Comparison of ENCODE assay signal across 8 cellular contexts in the genomic region with DNA sequence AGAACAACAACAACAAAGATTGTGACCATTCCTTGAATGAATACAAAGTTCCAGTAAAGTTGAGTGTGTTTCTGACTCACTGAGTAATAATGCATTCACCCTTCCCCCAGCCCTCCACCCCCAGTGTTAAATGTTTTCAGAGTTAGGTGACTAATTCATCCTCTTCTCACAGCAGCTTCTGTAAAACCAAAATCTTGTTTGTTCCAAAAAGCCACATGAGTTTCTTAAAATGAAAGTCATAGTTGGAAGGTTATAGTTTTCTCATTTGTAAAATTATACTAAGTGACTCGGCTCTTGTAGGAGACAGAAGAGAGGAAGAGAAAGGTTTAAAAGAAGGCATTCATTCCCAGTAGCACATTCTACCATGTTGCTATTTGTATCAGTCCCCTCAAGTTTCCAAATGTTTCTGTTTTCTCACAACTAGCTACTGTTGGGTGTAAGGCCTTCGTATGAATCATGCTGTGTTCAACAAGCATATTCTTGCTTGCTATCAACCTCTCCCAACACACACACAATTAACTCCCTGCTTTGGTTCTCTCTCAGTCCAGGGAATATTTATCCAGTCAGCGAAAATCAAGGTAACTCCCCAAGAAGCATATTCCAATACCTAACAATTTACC.
DNase-seq lines count a peak whose midpoint lies in the region; ATAC-seq and TF ChIP-seq lines count a peak whose summit lies in the region.

No MANE protein-coding gene starts in this region.

- no peaks in the 10 kb centered on the region for H3K27me3 ChIP-seq in ACC112 (ENCODE audit: insufficient read depth, low read length)

- peak; percentile 64 for DNase-seq in activated CD4-positive, alpha-beta memory T cell treated with anti-CD3 and anti-CD28 coated beads, Interleukin-2, amount 10 ng/mL, durations not matched to agents 7 days and 5 days
- peak; percentile 85 to 91 for DNase-seq in foreskin fibroblast
- DNase-seq in stimulated activated CD4-positive, alpha-beta T cell treated with anti-CD3 and anti-CD28 coated beads, TNF-alpha, amount 100 ng/mL, for 24 hours (ENCODE audit: low read depth in 3 of 3) = peak; percentile 33 to 63 (median 54)
- no peak for DNase-seq in effector CD4-positive, alpha-beta T cell
- DNase-seq in SIG-M5 treated with dmso at 0.1 percent for 504 hours (lab: John Stamatoyannopoulos, UW; ENCODE audit: unreplicated experiment) = no peak

- no peaks in the 10 kb centered on the region for H3K9me3 Mint-ChIP-seq in activated CD4-positive, alpha-beta memory T cell treated with anti-CD3 and anti-CD28 coated beads, Interleukin-2, amount 10 ng/mL, durations not matched to agents 7 days and 5 days

- H3K79me2 ChIP-seq in ACC112 (ENCODE audit: control insufficient read depth, insufficient read depth, low read length, unreplicated experiment) = no peaks in the 10 kb centered on the region

- no peak for TF ChIP-seq CTCF in foreskin fibroblast (IDR thresholded peaks at IDR 0.05; ENCODE audit: low read depth, low read length)

- peak overlapping the region; percentile 99 for H3K27ac ChIP-seq in ACC112 (ENCODE audit: low read depth, low read length)

- peak overlapping the region; percentile 80 for H3K27ac Mint-ChIP-seq in activated CD4-positive, alpha-beta memory T cell treated with anti-CD3 and anti-CD28 coated beads, Interleukin-2, amount 10 ng/mL, durations not matched to agents 7 days and 5 days

- peaks cover 45% of the 10 kb centered on the region for H3K36me3 Mint-ChIP-seq in activated CD4-positive, alpha-beta memory T cell treated with anti-CD3 and anti-CD28 coated beads, Interleukin-2, amount 10 ng/mL, durations not matched to agents 7 days and 5 days (ENCODE audit: low read depth)

- peak overlapping the region; percentile 68 for H3K4me3 ChIP-seq in ACC112 (ENCODE audit: low read depth, low read length)
- H3K4me3 ChIP-seq in foreskin fibroblast (ENCODE audit: low read depth in 1 of 2, low read length in 2 of 2) = peak overlapping the region; percentile 16 to 19

- peak overlapping the region; percentile 40 for H2AFZ ChIP-seq in ACC112 (ENCODE audit: low read length, unreplicated experiment)

- peaks cover 43% of the 10 kb centered on the region for H3K4me1 Mint-ChIP-seq in activated CD4-positive, alpha-beta memory T cell treated with anti-CD3 and anti-CD28 coated beads, Interleukin-2, amount 10 ng/mL, durations not matched to agents 7 days and 5 days

- POLR2A ChIA-PET in activated CD4-positive, alpha-beta memory T cell treated with anti-CD3 and anti-CD28 coated beads, Interleukin-2, amount 10 ng/mL, durations not matched to agents 7 days and 5 days (lab: Charles Lee) = interaction anchor here (1.3 kb wide), 2 partner anchors 24 to 121 kb away, joined by 3 read pairs; no protein-coding TSS in a partner anchor

- peak; percentile 50 for ATAC-seq in GM19035 (IDR thresholded peaks at IDR 0.05; ENCODE audit: unreplicated experiment)
- peak; percentile 54 for ATAC-seq in HG03342 (IDR thresholded peaks at IDR 0.05; ENCODE audit: unreplicated experiment)

- H3K4me3 Mint-ChIP-seq in activated CD4-positive, alpha-beta memory T cell treated with anti-CD3 and anti-CD28 coated beads, Interleukin-2, amount 10 ng/mL, durations not matched to agents 7 days and 5 days = peak overlapping the region; percentile 40

- peaks cover 39% of the 10 kb centered on the region for H3K4me1 ChIP-seq in ACC112 (ENCODE audit: control insufficient read depth, insufficient read depth, low read length, unreplicated experiment)

- CTCF ChIA-PET in activated CD4-positive, alpha-beta memory T cell treated with anti-CD3 and anti-CD28 coated beads, Interleukin-2, amount 10 ng/mL, durations not matched to agents 7 days and 5 days (lab: Charles Lee) = interaction anchor here (1.3 kb wide), 1 partner anchor 30 kb away, joined by 3 read pairs; no protein-coding TSS in a partner anchor

- peaks cover 22% of the 10 kb centered on the region for H3K36me3 ChIP-seq in ACC112 (ENCODE audit: insufficient read depth, low read length)

- H3K27me3 Mint-ChIP-seq in activated CD4-positive, alpha-beta memory T cell treated with anti-CD3 and anti-CD28 coated beads, Interleukin-2, amount 10 ng/mL, durations not matched to agents 7 days and 5 days = no peaks in the 10 kb centered on the region

Comparison
In these comparisons a context has a peak if more than half of its experiments do, and no peak if none do; other contexts are left out.
1. DNase-seq: peak in activated CD4-positive, alpha-beta memory T cell treated with anti-CD3 and anti-CD28 coated beads, Interleukin-2, amount 10 ng/mL, durations not matched to agents 7 days and 5 days (single experiment), foreskin fibroblast (2 of 2) and stimulated activated CD4-positive, alpha-beta T cell treated with anti-CD3 and anti-CD28 coated beads, TNF-alpha, amount 100 ng/mL, for 24 hours (3 of 3); none in effector CD4-positive, alpha-beta T cell (single experiment) and SIG-M5 treated with dmso at 0.1 percent for 504 hours (single experiment).